ENCODE assay signal across 16 cellular contexts in the genomic region with DNA sequence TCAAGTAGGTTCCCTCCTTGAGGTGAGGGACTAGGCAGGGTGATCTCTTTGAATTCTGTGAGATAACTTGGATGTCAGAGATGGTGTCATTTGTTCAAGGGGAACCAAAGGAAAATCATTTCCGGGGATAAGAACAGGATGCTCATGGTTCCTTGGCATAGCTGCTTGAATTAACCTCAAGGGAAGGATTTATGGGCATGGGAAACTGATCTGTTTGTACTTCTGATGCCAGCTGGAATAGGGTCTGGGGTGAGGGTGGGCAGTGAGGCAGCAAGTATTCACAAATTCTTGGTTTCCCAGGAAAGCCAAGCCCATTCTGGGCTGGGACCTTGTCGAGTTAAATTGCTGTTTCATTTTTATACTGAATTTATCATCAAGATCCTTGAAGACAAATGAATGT. TPM values are rescaled to one million over a fixed set of nuclear protein-coding genes. Genes with fewer than 3 reads are reported as not detected.
A peak's percentile ranks its signal among the peaks of the same experiment; 100 is the strongest.
DNase-seq lines count a peak whose midpoint lies in the region; ATAC-seq and TF ChIP-seq lines count a peak whose summit lies in the region.
"Had no signal": no experiment of that assay in that cellular context is flagged by ENCODE, and none has a peak within 500 bp of the region (broad histone marks: within the 10 kb centered on the region; RNA-seq: fewer than 3 reads in every experiment).

No MANE protein-coding gene starts in this region.

- H3K9me3 Mint-ChIP-seq in Calu3 (ENCODE audit: low read depth, unreplicated experiment) (no peaks in the 10 kb centered on the region), progenitor cell of endocrine pancreas (ENCODE audit: low read depth) (no peaks in the 10 kb centered on the region)
- H3K9me3 Mint-ChIP-seq: natural killer cell had no signal

- no peaks in the 10 kb centered on the region for H3K9me3 ChIP-seq in MG63
- no peaks in the 10 kb centered on the region for H3K9me3 ChIP-seq in duodenal mucosa (ENCODE audit: control insufficient read depth in 1 of 2, low read length in 2 of 2)
- H3K9me3 ChIP-seq: left ventricle myocardium inferior, suprapubic skin had no signal

- H3K27me3 ChIP-seq in MG63 = no peaks in the 10 kb centered on the region
- no peaks in the 10 kb centered on the region for H3K27me3 ChIP-seq in duodenal mucosa (ENCODE audit: control insufficient read depth in 1 of 2, insufficient read depth in 2 of 2, low read length in 2 of 2)
- H3K27me3 ChIP-seq: suprapubic skin had no signal

- H3K27ac Mint-ChIP-seq in Calu3 (ENCODE audit: unreplicated experiment) (peak overlapping the region; percentile 66), progenitor cell of endocrine pancreas (peak overlapping the region; percentile 91)
- H3K27ac Mint-ChIP-seq: activated CD8-positive, alpha-beta memory T cell treated with anti-CD3 and anti-CD28 coated beads, Interleukin-2, amount 10 ng/mL, durations not matched to agents 7 days and 5 days; natural killer cell had no signal

- peaks cover 33% of the 10 kb centered on the region for H3K4me1 Mint-ChIP-seq in Calu3 (ENCODE audit: low read depth, unreplicated experiment)
- H3K4me1 Mint-ChIP-seq in progenitor cell of endocrine pancreas (ENCODE audit: low read depth) = peaks cover 33% of the 10 kb centered on the region

- H3K4me1 ChIP-seq in duodenal mucosa (ENCODE audit: control insufficient read depth in 1 of 2, insufficient read depth in 2 of 2, low read length in 2 of 2) = peaks cover 0 to 4% of the 10 kb centered on the region in 2 donors
- H3K4me1 ChIP-seq: suprapubic skin had no signal

- no peak overlapping the region for H3K4me3 ChIP-seq in MG63
- no peak overlapping the region for H3K4me3 ChIP-seq in duodenal mucosa (ENCODE audit: low read depth in 1 of 2, low read length in 2 of 2)
- H3K4me3 ChIP-seq: left ventricle myocardium inferior, suprapubic skin had no signal

- peak overlapping the region; percentile 15 for H3K27ac ChIP-seq in duodenal mucosa (ENCODE audit: low read depth, low read length)
- H3K27ac ChIP-seq: left ventricle myocardium inferior had no signal

- ATAC-seq in HG03280 (IDR thresholded peaks at IDR 0.05; ENCODE audit: unreplicated experiment) = no peak
- ATAC-seq: activated CD8-positive, alpha-beta memory T cell treated with anti-CD3 and anti-CD28 coated beads, Interleukin-2, amount 10 ng/mL, durations not matched to agents 7 days and 5 days; natural killer cell had no signal

- H3K36me3 ChIP-seq in MG63 (peaks cover 79% of the 10 kb centered on the region), duodenal mucosa (ENCODE audit: control insufficient read depth in 1 of 2, insufficient read depth in 2 of 2, low read length in 2 of 2) (peaks cover 20 to 58% of the 10 kb centered on the region in 2 donors)

- H3K36me3 Mint-ChIP-seq in Calu3 (ENCODE audit: insufficient read depth, unreplicated experiment) (peaks cover 41% of the 10 kb centered on the region), progenitor cell of endocrine pancreas (ENCODE audit: insufficient read depth) (peaks cover 20% of the 10 kb centered on the region)

- no peaks in the 10 kb centered on the region for H3K27me3 Mint-ChIP-seq in Calu3 (ENCODE audit: unreplicated experiment)
- H3K27me3 Mint-ChIP-seq in progenitor cell of endocrine pancreas = no peaks in the 10 kb centered on the region
- H3K27me3 Mint-ChIP-seq: activated CD8-positive, alpha-beta memory T cell treated with anti-CD3 and anti-CD28 coated beads, Interleukin-2, amount 10 ng/mL, durations not matched to agents 7 days and 5 days had no signal

- H3K4me3 Mint-ChIP-seq in Calu3 (ENCODE audit: low read depth, unreplicated experiment) = peak overlapping the region; percentile 18
- H3K4me3 Mint-ChIP-seq in progenitor cell of endocrine pancreas (ENCODE audit: low read depth) = peak overlapping the region; percentile 3
- H3K4me3 Mint-ChIP-seq: activated CD8-positive, alpha-beta memory T cell treated with anti-CD3 and anti-CD28 coated beads, Interleukin-2, amount 10 ng/mL, durations not matched to agents 7 days and 5 days; natural killer cell had no signal

- TF ChIP-seq CTCF in Calu3 (IDR thresholded peaks at IDR 0.05; ENCODE audit: unreplicated experiment) = no peak
- TF ChIP-seq CTCF in progenitor cell of endocrine pancreas (IDR thresholded peaks at IDR 0.05; ENCODE audit: unreplicated experiment) = no peak

- CTCF ChIA-PET in Calu3 (lab: Charles Lee) = interaction anchor here (0.7 to 1.1 kb wide), 2 partner anchors 64 to 226 kb away, joined by 3 to 4 read pairs; partner anchors contain the start of gene NPR1

- no peak overlapping the region for H3K9ac ChIP-seq in duodenal mucosa (ENCODE audit: low read depth in 1 of 2, low read length in 2 of 2)

- no TSS peak for BruUV-seq in Calu3 (replicated peaks; lab: Mats Ljungman, UMichigan)

- intact Hi-C loops in Calu3 (cut with micrococcal nuclease; ENCODE audit: unreplicated experiment) = no loop called here

- DNase-seq in Calu3 (no peak), MG63 (peak; percentile 35), progenitor cell of endocrine pancreas (ENCODE audit: low spot score, unreplicated experiment) (no peak), NCI-H82 treated with DMSO at 0.1 percent for 48 hours (lab: John Stamatoyannopoulos, UW; ENCODE audit: unreplicated experiment) (no peak), dedifferentiated amniotic fluid mesenchymal stem cell (ENCODE audit: extremely low spot score) (no peak)
- DNase-seq in stimulated activated CD4-positive, alpha-beta T cell treated with anti-CD3 and anti-CD28 coated beads, Interleukin-12 subunit alpha, Interleukin-12 subunit beta, amount 100 ng/mL, for 4 hours = no peak
- DNase-seq: activated CD8-positive, alpha-beta memory T cell treated with anti-CD3 and anti-CD28 coated beads, Interleukin-2, amount 10 ng/mL, durations not matched to agents 7 days and 5 days; activated naive CD4-positive, alpha-beta T cell; DND-41; left ventricle myocardium inferior; natural killer cell; NCI-H2081 treated with DMSO at 0.1 percent for 48 hours; NCI-H748 treated with DMSO at 0.1 percent for 48 hours had no signal

RNA-seq across cellular contexts. Expression of gene INTS3, which starts 14.1 kb away (rescaled TPM):
- 55.9 and 57.1 TPM in 2 replicates for total RNA-seq in Calu3 (2022)
- total RNA-seq in MG63 (2014; rRNA removed; shearing (Covaris generic); ENCODE audit: low replicate concordance) = 22.4 and 29.4 TPM in 2 replicates
- 145 and 152 TPM in 2 replicates for total RNA-seq in progenitor cell of endocrine pancreas

RNA-seq across cellular contexts. Expression of gene SLC27A3, which starts 33.3 kb away (rescaled TPM):
- total RNA-seq in Calu3 (2022) (9.0 and 11.9 TPM in 2 replicates), progenitor cell of endocrine pancreas (29.5 and 36.6 TPM in 2 replicates)
- total RNA-seq in MG63 (2014; rRNA removed; shearing (Covaris generic); ENCODE audit: low replicate concordance) = 1.3 and 3.3 TPM in 2 replicates
